17 cellular contexts compared by ENCODE assay signal in genomic region chr1:42926235-42926869, GRCh38. TPM values are rescaled to one million over a fixed set of nuclear protein-coding genes. Genes with fewer than 3 reads are reported as not detected.
A peak's percentile ranks its signal among the peaks of the same experiment; 100 is the strongest.
DNase-seq lines count a peak whose midpoint lies in the region; ATAC-seq and TF ChIP-seq lines count a peak whose summit lies in the region.
"Had no signal": no experiment of that assay in that cellular context is flagged by ENCODE, and none has a peak within 500 bp of the region (broad histone marks: within the 10 kb centered on the region; RNA-seq: fewer than 3 reads in every experiment).

No MANE protein-coding gene starts in this region.

- H3K4me3 Mint-ChIP-seq in stimulated activated naive CD8-positive, alpha-beta T cell treated with anti-CD3 and anti-CD28 coated beads, Interleukin-15, Interleukin-2, amounts not matched to agents 100 ng/mL and 50 ng/mL, for 24 hours, result no peak overlapping the region

- DNase-seq in stimulated activated naive CD8-positive, alpha-beta T cell treated with anti-CD3 and anti-CD28 coated beads, Interleukin-15, Interleukin-2, amounts not matched to agents 100 U/mL and 50 U/mL, for 24 hours, result no peak
- DNase-seq in RWPE2 (ENCODE audit: low spot score) (no peak), epithelial cell of prostate (ENCODE audit: low read depth, low spot score) (no peak), upper lobe of right lung (peak; percentile 28), RPMI8226 (no peak)
- no peak for DNase-seq in stimulated activated naive CD4-positive, alpha-beta T cell (lab: John Stamatoyannopoulos, UW)
- no peak for DNase-seq in NK-92 treated with Interleukin-12 subunit alpha and Interleukin-12 subunit beta, amount 100 ng/mL, for 24 hours (lab: John Stamatoyannopoulos, UW)
- DNase-seq: activated CD4-positive, CD25-positive, alpha-beta regulatory T cell treated with anti-CD3 and anti-CD28 coated beads, Interleukin-2, amount 50 U/mL, for 72 hours; activated T-cell treated with anti-CD3 and anti-CD28 coated beads, Interleukin-2, amount 50 U/mL, for 1 hour; AML-193; central memory CD4-positive, alpha-beta T cell; effector memory CD4-positive, alpha-beta T cell; NCI-H2029; NCI-H510A treated with DMSO at 0.1 percent for 48 hours; stimulated activated CD4-positive, alpha-beta T cell treated with anti-CD3 and anti-CD28 coated beads, Interleukin-15, amount 100 ng/mL, for 24 hours; T-helper 1 cell had no signal

- no peaks in the 10 kb centered on the region for H3K9me3 Mint-ChIP-seq in stimulated activated naive CD8-positive, alpha-beta T cell treated with anti-CD3 and anti-CD28 coated beads, Interleukin-15, Interleukin-2, amounts not matched to agents 100 ng/mL and 50 ng/mL, for 24 hours

- peaks cover 55% of the 10 kb centered on the region for H3K36me3 Mint-ChIP-seq in stimulated activated naive CD8-positive, alpha-beta T cell treated with anti-CD3 and anti-CD28 coated beads, Interleukin-15, Interleukin-2, amounts not matched to agents 100 ng/mL and 50 ng/mL, for 24 hours (ENCODE audit: low read depth)

- no peaks in the 10 kb centered on the region for H3K9me3 ChIP-seq in RWPE2 (ENCODE audit: severe bottlenecking)
- H3K9me3 ChIP-seq in upper lobe of right lung, result no peaks in the 10 kb centered on the region

- ATAC-seq in stimulated activated naive CD8-positive, alpha-beta T cell treated with anti-CD3 and anti-CD28 coated beads, Interleukin-15, Interleukin-2, amounts not matched to agents 100 U/mL and 50 U/mL, for 24 hours, result no peak
- ATAC-seq in RWPE2 (ENCODE audit: low read depth) (no peak), upper lobe of right lung (no peak)

- H3K27me3 Mint-ChIP-seq in stimulated activated naive CD8-positive, alpha-beta T cell treated with anti-CD3 and anti-CD28 coated beads, Interleukin-15, Interleukin-2, amounts not matched to agents 100 ng/mL and 50 ng/mL, for 24 hours, result no peaks in the 10 kb centered on the region

- peaks cover 13% of the 10 kb centered on the region for H3K4me1 ChIP-seq in RWPE2 (ENCODE audit: insufficient read depth, poor library complexity, severe bottlenecking)
- H3K4me1 ChIP-seq in upper lobe of right lung, result peaks cover 13% of the 10 kb centered on the region

- intact Hi-C loops in upper lobe of right lung (cut with DNase I), result no loop called here

- no peak for TF ChIP-seq CTCF in RWPE2 (IDR thresholded peaks at IDR 0.05; ENCODE audit: poor library complexity, severe bottlenecking)
- TF ChIP-seq CTCF in upper lobe of right lung (IDR thresholded peaks at IDR 0.05), result no peak

- H3K27ac Mint-ChIP-seq in stimulated activated naive CD8-positive, alpha-beta T cell treated with anti-CD3 and anti-CD28 coated beads, Interleukin-15, Interleukin-2, amounts not matched to agents 100 ng/mL and 50 ng/mL, for 24 hours, result peak overlapping the region; percentile 31

- peaks cover 63% of the 10 kb centered on the region for H3K36me3 ChIP-seq in RWPE2 (ENCODE audit: low read depth)
- peaks cover 9% of the 10 kb centered on the region for H3K36me3 ChIP-seq in upper lobe of right lung

- peaks cover 69% of the 10 kb centered on the region for H3K4me1 Mint-ChIP-seq in stimulated activated naive CD8-positive, alpha-beta T cell treated with anti-CD3 and anti-CD28 coated beads, Interleukin-15, Interleukin-2, amounts not matched to agents 100 ng/mL and 50 ng/mL, for 24 hours (ENCODE audit: low read depth)

- H3K27me3 ChIP-seq in RWPE2 (ENCODE audit: insufficient read depth, poor library complexity, severe bottlenecking), result no peaks in the 10 kb centered on the region
- H3K27me3 ChIP-seq in upper lobe of right lung, result no peaks in the 10 kb centered on the region

- peak overlapping the region; percentile 99 for H3K27ac ChIP-seq in RWPE2 (ENCODE audit: poor library complexity, severe bottlenecking)
- H3K27ac ChIP-seq in epithelial cell of prostate, result peak overlapping the region; percentile 98
- no peak overlapping the region for H3K27ac ChIP-seq in upper lobe of right lung

- H3K4me3 ChIP-seq in RWPE2 (ENCODE audit: severe bottlenecking) (no peak overlapping the region), upper lobe of right lung (no peak overlapping the region)

RNA-seq across cellular contexts. Expression of gene SLC2A1, which starts 32.3 kb away (rescaled TPM):
- 12.9 TPM for total RNA-seq in upper lobe of right lung
